Comparison of ENCODE assay signal across 26 cellular contexts in genomic region chr12:66061076-66061475, GRCh38.
"Had no signal": no experiment of that assay in that cellular context is flagged by ENCODE, and none has a peak within 500 bp of the region (broad histone marks: within the 10 kb centered on the region; RNA-seq: fewer than 3 reads in every experiment).

No MANE protein-coding gene starts in this region.

- H3K4me1 ChIP-seq: ascending aorta had no signal

- DNase-seq: activated CD4-positive, alpha-beta memory T cell treated with anti-CD3 and anti-CD28 coated beads for 36 hours; activated CD4-positive, alpha-beta T cell treated with anti-CD3 and anti-CD28 coated beads, Interleukin-2, amount 10 ng/mL, durations not matched to agents 7 days and 5 days; activated CD4-positive, CD25-positive, alpha-beta regulatory T cell; activated CD8-positive, alpha-beta memory T cell treated with anti-CD3 and anti-CD28 coated beads for 24 hours; activated effector memory CD4-positive, alpha-beta T cell treated with anti-CD3 and anti-CD28 coated beads, Interleukin-2, amount 50 U/mL, for 16 hours; activated naive CD4-positive, alpha-beta T cell treated with Interleukin-2 at 50 U/mL for 16 hours; activated naive CD8-positive, alpha-beta T cell treated with anti-CD3 and anti-CD28 coated beads, Interleukin-2, amount 50 U/mL, for 24 hours; activated T-cell treated with anti-CD3 and anti-CD28 coated beads, Interleukin-2, amount 50 U/mL, for 4 hours; amniotic stem cell; body of pancreas; MV-4-11; NCI-H1092 treated with DMSO at 0.1 percent for 48 hours; NCI-H1417 treated with DMSO at 0.1 percent for 48 hours; NCI-H1694; NCI-H2029; NCI-H510A treated with DMSO at 0.1 percent for 48 hours; NCI-H69; SHP77; T-cell; T-helper 2 cell; T1000 had no signal

- H3K4me3 ChIP-seq: ascending aorta, body of pancreas, MG63, SJSA1 had no signal

- H3K36me3 ChIP-seq: ascending aorta, MG63, SJSA1 had no signal

- H3K9me3 ChIP-seq: ascending aorta, body of pancreas, MG63, SJSA1 had no signal

- H3K27me3 ChIP-seq: ascending aorta, body of pancreas, MG63 had no signal

- ATAC-seq: activated naive CD4-positive, alpha-beta T cell treated with anti-CD3 and anti-CD28 coated beads, Interleukin-2, amount 50 U/mL, for 72 hours; activated naive CD8-positive, alpha-beta T cell treated with anti-CD3 and anti-CD28 coated beads, Interleukin-2, amount 50 U/mL, for 24 hours; activated T-cell treated with anti-CD3 and anti-CD28 coated beads, Interleukin-2, amount 50 U/mL, for 4 hours; body of pancreas; T-cell had no signal

- H3K27ac ChIP-seq: ascending aorta, body of pancreas, SJSA1, VCaP had no signal
